8 cellular contexts compared by ENCODE assay signal in genomic region chr17:61389670-61390478, GRCh38. TPM values are rescaled to one million over a fixed set of nuclear protein-coding genes. Genes with fewer than 3 reads are reported as not detected.
DNase-seq lines count a peak whose midpoint lies in the region; ATAC-seq and TF ChIP-seq lines count a peak whose summit lies in the region.

No MANE protein-coding gene starts in this region.

- peaks cover 10% of the 10 kb centered on the region for H3K27me3 Mint-ChIP-seq in CD4-positive, CD25-positive, alpha-beta regulatory T cell
- H3K27me3 Mint-ChIP-seq in osteocyte (ENCODE audit: unreplicated experiment), result no peaks in the 10 kb centered on the region

- 0 out of 2 replicates have a peak overlapping the region, but pooled peaks have one; percentile 23 for H3K9ac ChIP-seq in IMR-90 (ENCODE audit: low read depth, low read length)

- peaks cover 10 to 91% of the 10 kb centered on the region in 2 experiments for H3K79me1 ChIP-seq in IMR-90 (ENCODE audit: low read depth in 1 of 2, low read length in 2 of 2)

- DNase-seq in CD4-positive, CD25-positive, alpha-beta regulatory T cell, result no peak
- peak; percentile 41 for DNase-seq in IMR-90
- DNase-seq in activated CD4-positive, alpha-beta T cell treated with anti-CD3 and anti-CD28 coated beads, Interleukin-2, amount 50 U/mL, for 48 hours, result peak; percentile 64 to 67
- DNase-seq in fibroblast of pulmonary artery (ENCODE audit: low read depth), result peak; percentile 53
- no peak for DNase-seq in osteocyte (ENCODE audit: extremely low spot score, unreplicated experiment)
- no peak for DNase-seq in NCI-H1105 treated with DMSO at 0.1 percent for 48 hours (lab: John Stamatoyannopoulos, UW)
- DNase-seq in putamen (ENCODE audit: low spot score), result no peak

- H3K36me3 Mint-ChIP-seq in CD4-positive, CD25-positive, alpha-beta regulatory T cell, result peaks cover 10% of the 10 kb centered on the region
- peaks cover 2% of the 10 kb centered on the region for H3K36me3 Mint-ChIP-seq in osteocyte (ENCODE audit: unreplicated experiment)

- peak overlapping the region; percentile 15 to 94 for H4K8ac ChIP-seq in IMR-90 (ENCODE audit: low read depth in 2 of 2, low read length in 2 of 2)

- no peak overlapping the region for H2BK5ac ChIP-seq in IMR-90 (ENCODE audit: low read depth, low read length, poor library complexity, severe bottlenecking)

- no peak for TF ChIP-seq POLR2A in IMR-90 (IDR thresholded peaks at IDR 0.05; ENCODE audit: low read depth, low read length)

- no peaks in the 10 kb centered on the region for H3K9me3 Mint-ChIP-seq in CD4-positive, CD25-positive, alpha-beta regulatory T cell
- no peaks in the 10 kb centered on the region for H3K9me3 Mint-ChIP-seq in osteocyte (ENCODE audit: unreplicated experiment)

- intact Hi-C loops in IMR-90 (cut with micrococcal nuclease), result loop anchor here (2.0 to 10.0 kb wide), 4 partner anchors 81 to 485 kb away; no protein-coding TSS in a partner anchor

- dilution Hi-C loops in IMR-90 (cut with HindIII; ENCODE audit: low sequenced_read_pairs, unreplicated experiment), result no loop called here

- peak overlapping the region; percentile 97 for H2AK5ac ChIP-seq in IMR-90 (ENCODE audit: low read depth, low read length)

- no peaks in the 10 kb centered on the region for H3K9me3 ChIP-seq in CD4-positive, CD25-positive, alpha-beta regulatory T cell (ENCODE audit: control insufficient read depth in 2 of 2, low read length in 2 of 2)
- no peaks in the 10 kb centered on the region for H3K9me3 ChIP-seq in IMR-90 (ENCODE audit: control insufficient read depth, insufficient read depth, low read length)

- no peak overlapping the region for H3K27ac Mint-ChIP-seq in CD4-positive, CD25-positive, alpha-beta regulatory T cell
- no peak overlapping the region for H3K27ac Mint-ChIP-seq in osteocyte (ENCODE audit: unreplicated experiment)

- WGBS in IMR-90 (ENCODE audit: extremely low coverage in 2 of 2, insufficient read length in 1 of 2), 2 experiments, result 67% methylated on average over 3 of the region's 25 CpGs; no CpG with 5 or more reads in 1 of the 2 experiments

- no peaks in the 10 kb centered on the region for H3K27me3 ChIP-seq in CD4-positive, CD25-positive, alpha-beta regulatory T cell (ENCODE audit: control insufficient read depth, insufficient read depth, low read length)
- no peaks in the 10 kb centered on the region for H3K27me3 ChIP-seq in IMR-90 (ENCODE audit: control insufficient read depth, insufficient read depth, low read length)

- peak overlapping the region; percentile 61; the same call in 1 of the 2 replicates for H3K18ac ChIP-seq in IMR-90 (ENCODE audit: low read depth, low read length)

- peak overlapping the region; percentile 96 for H3K14ac ChIP-seq in IMR-90 (replicated peaks; ENCODE audit: low read depth, low read length)

- peaks cover 0 to 3% (median 1%) of the 10 kb centered on the region in 4 donors for H3K4me1 Mint-ChIP-seq in CD4-positive, CD25-positive, alpha-beta regulatory T cell
- H3K4me1 Mint-ChIP-seq in osteocyte (ENCODE audit: unreplicated experiment), result peaks cover 14% of the 10 kb centered on the region

- peaks cover 6% of the 10 kb centered on the region; the same call in 1 of the 2 replicates for H4K20me1 ChIP-seq in IMR-90 (ENCODE audit: insufficient read depth, low read length)

- TF ChIP-seq CTCF in IMR-90 (conservative IDR thresholded peaks at IDR 0.05; ENCODE audit: low read depth, low read length) (peak; percentile 85), fibroblast of pulmonary artery (IDR thresholded peaks at IDR 0.05; ENCODE audit: low read length, missing control alignments) (peak; percentile 86), osteocyte (IDR thresholded peaks at IDR 0.05) (peak; percentile 92)

- H2BK120ac ChIP-seq in IMR-90 (ENCODE audit: low read depth, low read length), result peak overlapping the region; percentile 97

- H3K4me3 Mint-ChIP-seq in CD4-positive, CD25-positive, alpha-beta regulatory T cell, result no peak overlapping the region
- H3K4me3 Mint-ChIP-seq in osteocyte (ENCODE audit: unreplicated experiment), result no peak overlapping the region

- peak; percentile 89 for TF ChIP-seq RAD21 in IMR-90 (IDR thresholded peaks at IDR 0.05; ENCODE audit: low read length)

- H3K56ac ChIP-seq in IMR-90 (ENCODE audit: extremely low read depth, insufficient read depth, low read length), result no peak overlapping the region

- H4K5ac ChIP-seq in IMR-90 (ENCODE audit: low read depth, low read length), result peak overlapping the region; percentile 70

- H3K23ac ChIP-seq in IMR-90 (ENCODE audit: low read depth, low read length), result peak overlapping the region; percentile 94

- peak overlapping the region; percentile 91 for H2AFZ ChIP-seq in IMR-90 (replicated peaks; ENCODE audit: low read length, poor library complexity)

- no peaks in the 10 kb centered on the region for H3K4me1 ChIP-seq in CD4-positive, CD25-positive, alpha-beta regulatory T cell (ENCODE audit: control insufficient read depth, insufficient read depth, low read length, poor library complexity, severe bottlenecking)
- H3K4me1 ChIP-seq in IMR-90 (ENCODE audit: control insufficient read depth, insufficient read depth, low read length), result peaks cover 19% of the 10 kb centered on the region

- peak; percentile 16 to 32 for ATAC-seq in CD4-positive, CD25-positive, alpha-beta regulatory T cell (ENCODE audit: low read depth in 2 of 2)
- ATAC-seq in IMR-90 (ENCODE audit: low read depth) (peak; percentile 72), HG02642 (IDR thresholded peaks at IDR 0.05; ENCODE audit: poor library complexity, unreplicated experiment) (no peak)

- H4K91ac ChIP-seq in IMR-90 (ENCODE audit: insufficient read depth, low read depth, low read length), result peak overlapping the region; percentile 82

- H3K4me2 ChIP-seq in IMR-90 (ENCODE audit: low read depth, low read length), result no peak overlapping the region

- peak overlapping the region; percentile 83; the same call in 2 of the 3 replicates for H2BK15ac ChIP-seq in IMR-90 (ENCODE audit: low read depth, low read length)

- peak overlapping the region; percentile 92 for H3K4ac ChIP-seq in IMR-90 (ENCODE audit: low read depth, low read length)

- peaks cover 2% of the 10 kb centered on the region for H3K36me3 ChIP-seq in CD4-positive, CD25-positive, alpha-beta regulatory T cell (ENCODE audit: control insufficient read depth, insufficient read depth, low read length)
- H3K36me3 ChIP-seq in IMR-90 (ENCODE audit: control insufficient read depth, insufficient read depth, low read length), result peaks cover 2% of the 10 kb centered on the region; the same call in 1 of the 2 replicates

- peak overlapping the region; percentile 96 for H2AK9ac ChIP-seq in IMR-90 (replicated peaks; ENCODE audit: low read depth, low read length, poor library complexity)

- no peak overlapping the region for H3K27ac ChIP-seq in CD4-positive, CD25-positive, alpha-beta regulatory T cell (ENCODE audit: insufficient read depth, low read length, poor library complexity, severe bottlenecking)
- H3K27ac ChIP-seq in IMR-90 (ENCODE audit: insufficient read depth, low read length), result peak overlapping the region; percentile 9; the same call in 1 of the 2 replicates

- POLR2A ChIA-PET in IMR-90 (lab: Charles Lee; ENCODE audit: unreplicated experiment), result no interaction called here

- no TSS peak for BruUV-seq in IMR-90 (replicated peaks; lab: Mats Ljungman, UMichigan)

- CTCF ChIA-PET in IMR-90 (lab: Yijun Ruan, JAX), result interaction anchor here (1.4 kb wide), 1 partner anchor 8 kb away, joined by 4 read pairs; no protein-coding TSS in a partner anchor

- no peak overlapping the region for H3K4me3 ChIP-seq in CD4-positive, CD25-positive, alpha-beta regulatory T cell (ENCODE audit: low read depth, low read length)
- H3K4me3 ChIP-seq in IMR-90 (ENCODE audit: insufficient read depth, low read depth, low read length) (no peak overlapping the region), fibroblast of pulmonary artery (replicated peaks; ENCODE audit: low read depth, low read length) (no peak overlapping the region)

- H3K9me1 ChIP-seq in IMR-90 (ENCODE audit: insufficient read depth, low read length), result peaks cover 35% of the 10 kb centered on the region

- in situ Hi-C loops in IMR-90 (cut with MboI; ENCODE audit: low sequenced_read_pairs), result loop anchor here (5.0 kb wide), 3 partner anchors 78 to 388 kb away; no protein-coding TSS in a partner anchor

- peak overlapping the region; percentile 97 for H2BK20ac ChIP-seq in IMR-90 (ENCODE audit: low read depth, low read length)

TF ChIP-seq in IMR-90, 13 proteins besides CTCF, POLR2A, EP300 and RAD21:
- TF ChIP-seq MAFK (IDR thresholded peaks at IDR 0.05; ENCODE audit: low read depth, low read length) (no peak), SMC3 (IDR thresholded peaks at IDR 0.05; ENCODE audit: low read depth, low read length) (peak; percentile 86), USF2 (IDR thresholded peaks at IDR 0.05; ENCODE audit: low read depth, low read length) (no peak), MAZ (IDR thresholded peaks at IDR 0.05; ENCODE audit: borderline replicate concordance, low read depth, low read length) (peak; percentile 39; the same call in 1 of the 2 replicates)
TF ChIP-seq in IMR-90: peak in this region for 2.

RNA-seq across cellular contexts. Expression of gene TBX2, which starts 9.8 kb away (rescaled TPM):
- total RNA-seq in CD4-positive, CD25-positive, alpha-beta regulatory T cell, result not detected
- not detected for polyA plus RNA-seq in CD4-positive, CD25-positive, alpha-beta regulatory T cell
- total RNA-seq in IMR-90 (2012; rRNA removed), result 20.1 and 23.6 TPM in 2 replicates
- 64.1 and 69.2 TPM in 2 replicates for polyA plus RNA-seq in IMR-90 (2012; rRNA removed)
- 41.5 and 81.3 TPM in 2 replicates for polyA plus RNA-seq in IMR-90 (2012; cell fraction: cytosol; rRNA removed)
- 159 and 319 TPM in 2 replicates for polyA plus RNA-seq in IMR-90 (2012; cell fraction: nucleus; rRNA removed; ENCODE audit: low replicate concordance)
- 24.6 and 25.9 TPM in 2 replicates for total RNA-seq in osteocyte

Comparison
In these comparisons a context has a peak if more than half of its experiments do, and no peak if none do; other contexts are left out.
1. DNase-seq: peak in IMR-90 (single experiment), activated CD4-positive, alpha-beta T cell treated with anti-CD3 and anti-CD28 coated beads, Interleukin-2, amount 50 U/mL, for 48 hours (2 of 2) and fibroblast of pulmonary artery (single experiment); none in CD4-positive, CD25-positive, alpha-beta regulatory T cell (0 of 3), osteocyte (single experiment), NCI-H1105 treated with DMSO at 0.1 percent for 48 hours (single experiment) and putamen (single experiment).
2. RNA of gene TBX2, which starts 9.8 kb away (total RNA-seq): 24.6 to 25.9 TPM in osteocyte and 20.1 to 23.6 TPM in IMR-90; not detected in CD4-positive, CD25-positive, alpha-beta regulatory T cell (single experiment); every median in the first group is over 10 times any median in the second.
3. Peak in every context shown above with its lines, with median percentiles within 50 percentile points of each other: CTCF ChIP-seq.